ENCODE assay signal across 11 cellular contexts in genomic region chr15:67822537-67823370, GRCh38.
DNase-seq lines count a peak whose midpoint lies in the region; ATAC-seq and TF ChIP-seq lines count a peak whose summit lies in the region.
"Had no signal": no experiment of that assay in that cellular context is flagged by ENCODE, and none has a peak within 500 bp of the region (broad histone marks: within the 10 kb centered on the region; RNA-seq: fewer than 3 reads in every experiment).

No MANE protein-coding gene starts in this region.

- no peak for TF ChIP-seq CTCF in OCI-LY3 (IDR thresholded peaks at IDR 0.05; ENCODE audit: low read depth, low read length)

- no peaks in the 10 kb centered on the region for H3K36me3 ChIP-seq in OCI-LY3 (replicated peaks; ENCODE audit: low read depth, low read length)
- H3K36me3 ChIP-seq in iPS-15b (ENCODE audit: control insufficient read depth, insufficient read depth, low read length), result no peaks in the 10 kb centered on the region
- H3K36me3 ChIP-seq: SJSA1 had no signal

- H3K27me3 ChIP-seq in OCI-LY3 (ENCODE audit: low read depth, low read length) (no peaks in the 10 kb centered on the region), iPS-15b (ENCODE audit: control insufficient read depth, insufficient read depth, low read length) (peaks cover 92% of the 10 kb centered on the region)

- H3K4me1 Mint-ChIP-seq in activated naive CD4-positive, alpha-beta T cell treated with anti-CD3 and anti-CD28 coated beads, Interleukin-2, amount 50 U/mL, for 24 hours, result peaks cover 38% of the 10 kb centered on the region
- H3K4me1 Mint-ChIP-seq in stimulated activated naive CD8-positive, alpha-beta T cell treated with anti-CD3 and anti-CD28 coated beads, Interleukin-15, amount 100 ng/mL, for 72 hours, result peaks cover 61% of the 10 kb centered on the region

- no peak overlapping the region for H3K27ac ChIP-seq in OCI-LY3 (ENCODE audit: low read length)
- H3K27ac ChIP-seq: SJSA1 had no signal

- H3K4me1 ChIP-seq in OCI-LY3 (ENCODE audit: low read length), result no peaks in the 10 kb centered on the region
- H3K4me1 ChIP-seq in iPS-15b (ENCODE audit: control insufficient read depth, insufficient read depth, low read length), result peaks cover 9% of the 10 kb centered on the region

- no peak overlapping the region for H3K27ac Mint-ChIP-seq in activated naive CD4-positive, alpha-beta T cell treated with anti-CD3 and anti-CD28 coated beads, Interleukin-2, amount 50 U/mL, for 24 hours
- no peak overlapping the region for H3K27ac Mint-ChIP-seq in stimulated activated naive CD8-positive, alpha-beta T cell treated with anti-CD3 and anti-CD28 coated beads, Interleukin-15, amount 100 ng/mL, for 72 hours

- no peak for ATAC-seq in stimulated activated naive CD8-positive, alpha-beta T cell treated with anti-CD3 and anti-CD28 coated beads, Interleukin-15, amount 100 ng/mL, for 72 hours
- ATAC-seq in GM21737 (IDR thresholded peaks at IDR 0.05; ENCODE audit: unreplicated experiment) (no peak), HG03469 (IDR thresholded peaks at IDR 0.05; ENCODE audit: unreplicated experiment) (no peak)

- no peaks in the 10 kb centered on the region for H3K79me2 ChIP-seq in OCI-LY3 (ENCODE audit: low read length)

- peaks cover 1% of the 10 kb centered on the region for H3K36me3 Mint-ChIP-seq in activated naive CD4-positive, alpha-beta T cell treated with anti-CD3 and anti-CD28 coated beads, Interleukin-2, amount 50 U/mL, for 24 hours

- no peaks in the 10 kb centered on the region for H3K9me3 ChIP-seq in OCI-LY3 (ENCODE audit: insufficient read depth, low read length)
- no peaks in the 10 kb centered on the region for H3K9me3 ChIP-seq in iPS-15b (ENCODE audit: control insufficient read depth, insufficient read depth, low read length)

- 0 out of 2 replicates have a peak overlapping the region, but pooled peaks have one; percentile 42 for H3K4me2 ChIP-seq in OCI-LY3 (ENCODE audit: low read length)

- peaks cover 60% of the 10 kb centered on the region for H3K27me3 Mint-ChIP-seq in activated naive CD4-positive, alpha-beta T cell treated with anti-CD3 and anti-CD28 coated beads, Interleukin-2, amount 50 U/mL, for 24 hours
- peaks cover 90% of the 10 kb centered on the region for H3K27me3 Mint-ChIP-seq in stimulated activated naive CD8-positive, alpha-beta T cell treated with anti-CD3 and anti-CD28 coated beads, Interleukin-15, amount 100 ng/mL, for 72 hours

- H4K20me1 ChIP-seq in OCI-LY3 (ENCODE audit: insufficient read depth, low read length), result no peaks in the 10 kb centered on the region

- H3K4me3 Mint-ChIP-seq in activated naive CD4-positive, alpha-beta T cell treated with anti-CD3 and anti-CD28 coated beads, Interleukin-2, amount 50 U/mL, for 24 hours, result peak overlapping the region; percentile 60
- H3K4me3 Mint-ChIP-seq in stimulated activated naive CD8-positive, alpha-beta T cell treated with anti-CD3 and anti-CD28 coated beads, Interleukin-15, amount 100 ng/mL, for 72 hours, result peak overlapping the region; percentile 29 to 34

- H3K4me3 ChIP-seq in OCI-LY3 (ENCODE audit: low read length), result peak overlapping the region; percentile 50; the same call in 1 of the 2 replicates
- peak overlapping the region; percentile 32 for H3K4me3 ChIP-seq in iPS-15b (ENCODE audit: low read depth, low read length)
- H3K4me3 ChIP-seq: SJSA1 had no signal

- no peaks in the 10 kb centered on the region for H3K9me3 Mint-ChIP-seq in activated naive CD4-positive, alpha-beta T cell treated with anti-CD3 and anti-CD28 coated beads, Interleukin-2, amount 50 U/mL, for 24 hours
- H3K9me3 Mint-ChIP-seq in stimulated activated naive CD8-positive, alpha-beta T cell treated with anti-CD3 and anti-CD28 coated beads, Interleukin-15, amount 100 ng/mL, for 72 hours, result no peaks in the 10 kb centered on the region

- no peak for DNase-seq in activated naive CD4-positive, alpha-beta T cell treated with Interleukin-2 at 50 U/mL for 16 hours
- peak in 1 of 2 donors; percentile 21 for DNase-seq in stimulated activated naive CD8-positive, alpha-beta T cell treated with anti-CD3 and anti-CD28 coated beads, Interleukin-15, amount 100 ng/mL, for 72 hours
- DNase-seq in T1000 (lab: John Stamatoyannopoulos, UW), result no peak
- DNase-seq: activated gamma-delta T cell, DMS153 had no signal

- no peak overlapping the region for H2AFZ ChIP-seq in OCI-LY3 (ENCODE audit: low read depth, low read length)

- H3K9ac ChIP-seq in OCI-LY3 (ENCODE audit: low read length) (no peak overlapping the region), iPS-15b (ENCODE audit: low read depth, low read length) (no peak overlapping the region)
